In genomic region chrX:153973127-153974002, GRCh38 we compare ENCODE assay signal across 8 cellular contexts. TPM values are rescaled to one million over a fixed set of nuclear protein-coding genes. Genes with fewer than 3 reads are reported as not detected.
DNase-seq lines count a peak whose midpoint lies in the region; ATAC-seq and FAIRE-seq lines count a peak whose summit lies in the region.

No MANE protein-coding gene starts in this region.

- no peak overlapping the region for H3K14ac ChIP-seq in neuronal stem cell (ENCODE audit: low read length)

- no peak overlapping the region for H2AK5ac ChIP-seq in neuronal stem cell (ENCODE audit: low read depth, low read length)

- H2BK12ac ChIP-seq in neuronal stem cell (ENCODE audit: low read length) = no peak overlapping the region

- H3K4me3 Mint-ChIP-seq in effector memory CD8-positive, alpha-beta T cell = peak overlapping the region; percentile 80 to 82

- peak overlapping the region; percentile 78 for H2AFZ ChIP-seq in neuronal stem cell (ENCODE audit: low read length)

- H3K9ac ChIP-seq in neuronal stem cell (ENCODE audit: low read depth, low read length, poor library complexity) = peak overlapping the region; percentile 63

- no peak overlapping the region for H4K91ac ChIP-seq in neuronal stem cell (ENCODE audit: low read depth, low read length, poor library complexity)

- ATAC-seq in effector memory CD8-positive, alpha-beta T cell (replicated peaks) = no peak
- ATAC-seq in HG02981 (IDR thresholded peaks at IDR 0.05; ENCODE audit: unreplicated experiment) = no peak

- no peak overlapping the region for H2BK5ac ChIP-seq in neuronal stem cell (ENCODE audit: low read length)

- no peak overlapping the region for H2BK120ac ChIP-seq in neuronal stem cell (ENCODE audit: low read depth, low read length)

- H3K27me3 ChIP-seq in neuronal stem cell (ENCODE audit: control insufficient read depth in 3 of 3, insufficient read depth in 3 of 3, low read depth in 1 of 3, low read length in 3 of 3) = peaks cover 0 to 21% (median 0%) of the 10 kb centered on the region in 3 experiments

- no peaks in the 10 kb centered on the region for H3K27me3 Mint-ChIP-seq in effector memory CD8-positive, alpha-beta T cell

- H3K4me1 ChIP-seq in neuronal stem cell (ENCODE audit: control insufficient read depth in 2 of 2, insufficient read depth in 1 of 2, low read depth in 1 of 2, low read length in 2 of 2) = peaks cover 7 to 23% of the 10 kb centered on the region in 2 donors

- H3K18ac ChIP-seq in neuronal stem cell (ENCODE audit: low read length) = no peak overlapping the region

- peaks cover 8% of the 10 kb centered on the region for H3K79me1 ChIP-seq in neuronal stem cell (ENCODE audit: low read depth, low read length)

- H3K9me3 Mint-ChIP-seq in effector memory CD8-positive, alpha-beta T cell = no peaks in the 10 kb centered on the region

- H3K27ac Mint-ChIP-seq in effector memory CD8-positive, alpha-beta T cell = peak overlapping the region; percentile 88 to 99

- H3K4me3 ChIP-seq in neuronal stem cell (ENCODE audit: low read length in 2 of 2) = peak overlapping the region; percentile 66 to 88

- in situ Hi-C loops in KBM-7 (cut with MboI; ENCODE audit: low pct_unique_long_range_greater_than_20kb, low sequenced_read_pairs) = no loop called here

- peak; percentile 91 for FAIRE-seq in GM19239 (lab: Jason Lieb, UNC)

- no peaks in the 10 kb centered on the region for H3K9me3 ChIP-seq in neuronal stem cell (replicated peaks in 1 of 2; ENCODE audit: control insufficient read depth in 2 of 2, insufficient read depth in 1 of 2, low read depth in 1 of 2, low read length in 2 of 2)

- DNase-seq in GM19239 (ENCODE audit: insufficient read length, low spot score) (no peak), NCI-H774 (lab: John Stamatoyannopoulos, UW) (peak; percentile 22), neuronal stem cell (ENCODE audit: low spot score) (no peak), KBM-7 (no peak), mesenteric fat pad (ENCODE audit: low spot score) (no peak)
- no peak for DNase-seq in effector memory CD8-positive, alpha-beta T cell
- no peak for DNase-seq in activated CD4-positive, alpha-beta T cell treated with anti-CD3 and anti-CD28 coated beads for 4 hours

- no peak overlapping the region for H2BK15ac ChIP-seq in neuronal stem cell (ENCODE audit: low read length)

- peaks cover 25% of the 10 kb centered on the region for H3K36me3 Mint-ChIP-seq in effector memory CD8-positive, alpha-beta T cell (ENCODE audit: insufficient read depth)

- H3K4me2 ChIP-seq in neuronal stem cell (ENCODE audit: insufficient read depth, low read length, poor library complexity, severe bottlenecking) = peak overlapping the region; percentile 32

- peaks cover 12 to 13% of the 10 kb centered on the region in 2 donors for H3K4me1 Mint-ChIP-seq in effector memory CD8-positive, alpha-beta T cell (ENCODE audit: low read depth in 2 of 2)

- no peak overlapping the region for H4K8ac ChIP-seq in neuronal stem cell (ENCODE audit: low read depth, low read length)

- WGBS in neuronal stem cell (ENCODE audit: extremely low coverage in 2 of 2, insufficient read length in 2 of 2, insufficient replicate concordance in 1 of 2), 2 donors = no CpG with 5 or more reads among the region's 20 CpGs

- H3K36me3 ChIP-seq in neuronal stem cell (replicated peaks in 1 of 2; ENCODE audit: control insufficient read depth in 2 of 2, insufficient read depth in 2 of 2, low read length in 2 of 2) = peaks cover 0 to 14% of the 10 kb centered on the region in 2 donors

- no peak overlapping the region for H3K23ac ChIP-seq in neuronal stem cell (ENCODE audit: low read depth, low read length, poor library complexity)

- no peak overlapping the region for H3K4ac ChIP-seq in neuronal stem cell (ENCODE audit: low read length)

- peak overlapping the region; percentile 99 for H3K27ac ChIP-seq in neuronal stem cell (replicated peaks; ENCODE audit: low read length)

RNA-seq across cellular contexts. Expression of gene TMEM187, which starts 0.8 kb away (rescaled TPM):
- polyA plus RNA-seq in neuronal stem cell (2013, experiment 1 of 2) = 6.2 TPM
- 6.1 TPM for polyA plus RNA-seq in neuronal stem cell (2013, experiment 2 of 2)
- 8.7 TPM for total RNA-seq in mesenteric fat pad

RNA-seq across cellular contexts. Expression of gene HCFC1, which starts 1.7 kb away (rescaled TPM):
- polyA plus RNA-seq in neuronal stem cell (2013, experiment 1 of 2) = 37.0 TPM
- polyA plus RNA-seq in neuronal stem cell (2013, experiment 2 of 2) = 39.4 TPM
- total RNA-seq in mesenteric fat pad = 45.3 TPM

RNA-seq across cellular contexts. Expression of gene RENBP, which starts 28.9 kb away (rescaled TPM):
- polyA plus RNA-seq in neuronal stem cell (2013, experiment 1 of 2) = 4.8 TPM
- polyA plus RNA-seq in neuronal stem cell (2013, experiment 2 of 2) = 4.7 TPM
- 34.5 TPM for total RNA-seq in mesenteric fat pad

RNA-seq across cellular contexts. Expression of gene NAA10, which starts 38.5 kb away (rescaled TPM):
- 94.9 TPM for polyA plus RNA-seq in neuronal stem cell (2013, experiment 1 of 2)
- polyA plus RNA-seq in neuronal stem cell (2013, experiment 2 of 2) = 91.4 TPM
- 118 TPM for total RNA-seq in mesenteric fat pad

RNA-seq across cellular contexts. Expression of gene IRAK1, which starts 46.3 kb away (rescaled TPM):
- 33.3 TPM for polyA plus RNA-seq in neuronal stem cell (2013, experiment 1 of 2)
- polyA plus RNA-seq in neuronal stem cell (2013, experiment 2 of 2) = 32.7 TPM
- total RNA-seq in mesenteric fat pad = 167 TPM
